ENCODE assay signal across 22 cellular contexts in the genomic region with DNA sequence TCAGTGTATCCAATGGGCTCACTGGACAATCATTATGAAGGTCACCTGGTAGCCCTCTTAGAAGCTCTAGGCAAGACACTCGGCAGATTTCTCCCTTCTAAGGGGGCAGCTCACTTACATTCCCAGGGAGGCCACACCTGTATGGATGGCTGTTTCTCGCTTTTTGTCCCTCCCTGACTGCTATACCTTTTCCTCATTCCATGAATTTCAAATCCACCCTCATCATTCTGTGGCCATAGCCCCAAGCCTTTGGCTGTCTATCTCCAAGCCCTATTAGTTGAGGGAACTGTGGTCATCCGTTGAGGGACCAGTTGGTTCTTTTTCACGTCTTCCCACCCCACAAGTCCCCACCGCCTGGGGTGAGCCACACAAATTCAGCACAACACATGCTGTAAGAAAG.
A peak's percentile ranks its signal among the peaks of the same experiment; 100 is the strongest.
DNase-seq lines count a peak whose midpoint lies in the region; ATAC-seq, FAIRE-seq and TF ChIP-seq lines count a peak whose summit lies in the region.
"Had no signal": no experiment of that assay in that cellular context is flagged by ENCODE, and none has a peak within 500 bp of the region (broad histone marks: within the 10 kb centered on the region; RNA-seq: fewer than 3 reads in every experiment).

No MANE protein-coding gene starts in this region.

- H3K27ac ChIP-seq in 22Rv1, result peak overlapping the region; percentile 12
- H3K27ac ChIP-seq in PC-3 (ENCODE audit: low read length), result peak overlapping the region; percentile 54
- no peak overlapping the region for H3K27ac ChIP-seq in keratinocyte (ENCODE audit: control insufficient read depth, insufficient read depth, low read length)
- no peak overlapping the region for H3K27ac ChIP-seq in trophoblast cell (ENCODE audit: low read depth, low read length)
- H3K27ac ChIP-seq: RWPE1 had no signal

- H3K4me1 ChIP-seq in PC-3 (ENCODE audit: insufficient read depth, low read length) (peaks cover 16% of the 10 kb centered on the region), keratinocyte (ENCODE audit: control insufficient read depth, extremely low read depth, insufficient read depth, low read length) (peaks cover 34% of the 10 kb centered on the region), trophoblast cell (ENCODE audit: control insufficient read depth in 1 of 2, insufficient read depth in 2 of 2, low read length in 2 of 2) (peaks cover 15 to 19% of the 10 kb centered on the region in 2 experiments)
- H3K4me1 ChIP-seq: BE2C, Caco-2 had no signal

- dilution Hi-C loops in keratinocyte (cut with MboI; ENCODE audit: extremely low pct_ligation_motif_present, low sequenced_read_pairs), result no loop called here

- H4K8ac ChIP-seq in trophoblast cell (ENCODE audit: low read depth, low read length), result peak overlapping the region; percentile 43

- peaks cover 5% of the 10 kb centered on the region for H3K9me1 ChIP-seq in keratinocyte (ENCODE audit: control insufficient read depth, extremely low read depth, insufficient read depth, low read length)

- no peaks in the 10 kb centered on the region for H3F3A ChIP-seq in PC-3 (ENCODE audit: low read length, unreplicated experiment)

- no peak overlapping the region for H3K14ac ChIP-seq in trophoblast cell (ENCODE audit: low read length)

- peak overlapping the region; percentile 69 for H2BK12ac ChIP-seq in trophoblast cell (ENCODE audit: low read length)

- FAIRE-seq in keratinocyte (lab: Jason Lieb, UNC), result peak; percentile 20
- FAIRE-seq: A204.1, K562 had no signal

- H3K9ac ChIP-seq in PC-3 (ENCODE audit: low read length), result no peak overlapping the region
- H3K9ac ChIP-seq in keratinocyte (ENCODE audit: control insufficient read depth, extremely low read depth, insufficient read depth, low read length), result no peak overlapping the region
- H3K9ac ChIP-seq in trophoblast cell (ENCODE audit: low read length), result no peak overlapping the region

- no peak for ATAC-seq in PC-3
- ATAC-seq in left ventricle myocardium superior, result no peak
- ATAC-seq: K562 had no signal

- H2AFZ ChIP-seq in PC-3 (ENCODE audit: low read length) (no peak overlapping the region), keratinocyte (ENCODE audit: control insufficient read depth, low read length) (no peak overlapping the region), trophoblast cell (ENCODE audit: insufficient read depth, low read length, poor library complexity) (no peak overlapping the region)

- no peak overlapping the region for H4K12ac ChIP-seq in trophoblast cell (ENCODE audit: low read depth, low read length)

- no peak overlapping the region for H2BK5ac ChIP-seq in trophoblast cell (ENCODE audit: low read depth, low read length, poor library complexity)

- WGBS in trophoblast cell (ENCODE audit: extremely low coverage, insufficient coverage, insufficient read length), result no CpG with 5 or more reads among the region's 5 CpGs

- no peak overlapping the region for H3K18ac ChIP-seq in trophoblast cell (ENCODE audit: low read length)

- H3K4me2 ChIP-seq in PC-3 (ENCODE audit: low read length), result no peak overlapping the region
- H3K4me2 ChIP-seq in keratinocyte (ENCODE audit: control insufficient read depth, extremely low read depth, insufficient read depth, low read depth, low read length), result no peak overlapping the region
- H3K4me2 ChIP-seq in trophoblast cell (ENCODE audit: low read length), result no peak overlapping the region

- peaks cover 14% of the 10 kb centered on the region for H3K36me3 ChIP-seq in PC-3 (ENCODE audit: low read depth, low read length)
- H3K36me3 ChIP-seq in keratinocyte (ENCODE audit: control insufficient read depth in 2 of 2, extremely low read depth in 1 of 2, insufficient read depth in 2 of 2, low read length in 2 of 2), result peaks cover 9 to 17% of the 10 kb centered on the region in 2 experiments
- H3K36me3 ChIP-seq in trophoblast cell (ENCODE audit: control insufficient read depth in 1 of 2, insufficient read depth in 2 of 2, low read length in 2 of 2), result peaks cover 9 to 17% of the 10 kb centered on the region in 2 experiments
- H3K36me3 ChIP-seq: BE2C had no signal

- peaks cover 2% of the 10 kb centered on the region for H3K79me1 ChIP-seq in trophoblast cell (ENCODE audit: low read length)

- BruUV-seq in PC-3 (replicated peaks; lab: Mats Ljungman, UMichigan), result no TSS peak

- TF ChIP-seq CTCF in 22Rv1 (IDR thresholded peaks at IDR 0.05) (no peak), PC-3 (conservative IDR thresholded peaks at IDR 0.05; ENCODE audit: low read depth, low read length) (no peak), keratinocyte (optimal IDR thresholded peaks at IDR 0.05 in 1 of 3, IDR thresholded peaks at IDR 0.05 in 1 of 3, conservative IDR thresholded peaks at IDR 0.05 in 1 of 3; ENCODE audit: extremely low read depth in 1 of 3, insufficient read depth in 2 of 3, low read length in 3 of 3) (no peak)

- H3K27me3 ChIP-seq in PC-3 (ENCODE audit: low read length) (no peaks in the 10 kb centered on the region), keratinocyte (ENCODE audit: control insufficient read depth, extremely low read depth, insufficient read depth, low read length) (no peaks in the 10 kb centered on the region), trophoblast cell (ENCODE audit: insufficient read depth, low read length) (no peaks in the 10 kb centered on the region)

- no peak overlapping the region for H2AK5ac ChIP-seq in trophoblast cell (ENCODE audit: low read length)

- H4K20me1 ChIP-seq in PC-3 (ENCODE audit: low read length) (no peaks in the 10 kb centered on the region), keratinocyte (ENCODE audit: control insufficient read depth, extremely low read depth, insufficient read depth, low read length) (no peaks in the 10 kb centered on the region)

- no peak overlapping the region for H2BK120ac ChIP-seq in trophoblast cell (ENCODE audit: insufficient read depth, low read length, poor library complexity)

- CTCF ChIA-PET in PC-3 (lab: Charles Lee), result no interaction called here

- H3K79me2 ChIP-seq in PC-3 (ENCODE audit: low read length) (no peaks in the 10 kb centered on the region), keratinocyte (ENCODE audit: control insufficient read depth, insufficient read depth, low read length) (no peaks in the 10 kb centered on the region), trophoblast cell (ENCODE audit: control insufficient read depth, insufficient read depth, low read length, poor library complexity) (no peaks in the 10 kb centered on the region)

- H3K4me3 ChIP-seq in PC-3 (ENCODE audit: low read length), result no peak overlapping the region
- no peak overlapping the region for H3K4me3 ChIP-seq in keratinocyte (ENCODE audit: control insufficient read depth in 2 of 3, extremely low read depth in 1 of 3, insufficient read depth in 2 of 3, low read depth in 1 of 3, low read length in 3 of 3)
- H3K4me3 ChIP-seq in trophoblast cell (ENCODE audit: low read depth, low read length), result no peak overlapping the region
- H3K4me3 ChIP-seq: K562 had no signal

- intact Hi-C loops in PC-3 (cut with micrococcal nuclease) (no loop called here), left ventricle myocardium superior (cut with micrococcal nuclease) (no loop called here)

- H3K9me3 ChIP-seq in PC-3 (ENCODE audit: low read length), result no peaks in the 10 kb centered on the region
- H3K9me3 ChIP-seq in keratinocyte (ENCODE audit: control insufficient read depth, low read depth, low read length), result no peaks in the 10 kb centered on the region
- H3K9me3 ChIP-seq in trophoblast cell (ENCODE audit: insufficient read depth, low read depth, low read length), result no peaks in the 10 kb centered on the region
- H3K9me3 ChIP-seq: BE2C, Caco-2 had no signal

- H3K4ac ChIP-seq in trophoblast cell (ENCODE audit: low read depth, low read length), result no peak overlapping the region

- POLR2A ChIA-PET in PC-3 (lab: Charles Lee; ENCODE audit: unreplicated experiment), result no interaction called here

- no peak overlapping the region for H3K23ac ChIP-seq in trophoblast cell (ENCODE audit: low read length)

- DNase-seq in PC-3 (no peak), keratinocyte (ENCODE audit: low read depth, low spot score) (no peak), trophoblast cell (peak; percentile 62 to 78), NCI-H1694 treated with DMSO at 0.1 percent for 48 hours (lab: John Stamatoyannopoulos, UW) (no peak), cerebellar nuclear complex (lab: John Stamatoyannopoulos, UW) (no peak), mesenteric fat pad (ENCODE audit: low spot score) (no peak), left ventricle myocardium superior (no peak)
- DNase-seq: BE2C; CD4-positive, alpha-beta T cell; GF-D8; GOT3; NCI-H1105 treated with DMSO at 0.1 percent for 48 hours; NCI-H1694; NCI-H2107; NCI-H2227 treated with DMSO at 0.1 percent for 48 hours; NCI-H82; SIG-M5 had no signal

- H3K9me2 ChIP-seq in PC-3 (replicated peaks; ENCODE audit: low read length), result no peaks in the 10 kb centered on the region

- no peak overlapping the region for H4K91ac ChIP-seq in trophoblast cell (ENCODE audit: low read depth, low read length)

Comparison
In these comparisons a context has a peak if more than half of its experiments do, and no peak if none do; other contexts are left out.
1. H3K27ac ChIP-seq: peak in 22Rv1 (single experiment) and PC-3 (single experiment); none in keratinocyte (single experiment) and trophoblast cell (single experiment).
2. DNase-seq: peak in trophoblast cell (2 of 2); none in PC-3 (single experiment), keratinocyte (single experiment), NCI-H1694 treated with DMSO at 0.1 percent for 48 hours (single experiment), cerebellar nuclear complex (0 of 2), mesenteric fat pad (single experiment) and left ventricle myocardium superior (single experiment).